Comparison of ENCODE assay signal across 31 cellular contexts in genomic region chr9:95801797-95802196, GRCh38.
"Had no signal": no experiment of that assay in that cellular context is flagged by ENCODE, and none has a peak within 500 bp of the region (broad histone marks: within the 10 kb centered on the region; RNA-seq: fewer than 3 reads in every experiment).

No MANE protein-coding gene starts in this region.

- DNase-seq: effector memory CD8-positive, alpha-beta T cell; foreskin fibroblast; gastrocnemius medialis; heart left ventricle; kidney; left cardiac atrium; left lung; mammary epithelial cell; mesendoderm; midbrain; naive thymus-derived CD4-positive, alpha-beta T cell; nephron progenitor cell; nucleus accumbens; stimulated activated CD4-positive, alpha-beta T cell treated with anti-CD3 and anti-CD28 coated beads, Interleukin-12 subunit alpha, Interleukin-12 subunit beta, amount 100 ng/mL, for 4 hours; stimulated activated CD4-positive, alpha-beta T cell treated with anti-CD3 and anti-CD28 coated beads, Interleukin-1b, Interleukin-23, amount 100 ng/mL, for 48 hours; stimulated activated CD4-positive, alpha-beta T cell treated with anti-CD3 and anti-CD28 coated beads, Interleukin-4, amount 100 ng/mL, for 1 hour; stimulated activated naive CD4-positive, alpha-beta T cell treated with Interleukin-2 at 50 U/mL for 16 hours; substantia nigra; testis; tibial artery had no signal

- H3K27ac ChIP-seq: coronary artery, epithelial cell of prostate, gastrocnemius medialis, heart left ventricle, hepatocyte, left lung, prostate gland, right atrium auricular region, testis, tibial artery had no signal

- FAIRE-seq: endometrium, kidney had no signal

- H3K27me3 Mint-ChIP-seq: type B pancreatic cell had no signal

- H3K36me3 ChIP-seq: gastrocnemius medialis, heart left ventricle, left lung, prostate gland, right atrium auricular region, tibial artery had no signal

- H3K79me2 ChIP-seq: hepatocyte had no signal

- H2AFZ ChIP-seq: hepatocyte had no signal

- ATAC-seq: effector memory CD8-positive, alpha-beta T cell; esophagus mucosa; gastrocnemius medialis; heart left ventricle; left cardiac atrium; left lung; naive thymus-derived CD4-positive, alpha-beta T cell; sciatic nerve; stimulated activated effector memory CD8-positive, alpha-beta T cell treated with anti-CD3 and anti-CD28 coated beads, Interleukin-12 subunit alpha, Interleukin-12 subunit beta, amount 100 ng/mL, for 72 hours had no signal

- H3K27me3 ChIP-seq: gastrocnemius medialis, hepatocyte, right atrium auricular region, testis, tibial artery had no signal

- H3K4me3 ChIP-seq: coronary artery, gastrocnemius medialis, heart left ventricle, hepatocyte, left lung, prostate gland, right atrium auricular region, smooth muscle cell, testis, tibial artery had no signal

- H3K4me3 Mint-ChIP-seq: effector memory CD8-positive, alpha-beta T cell; naive thymus-derived CD4-positive, alpha-beta T cell; nephron progenitor cell; stimulated activated effector memory CD8-positive, alpha-beta T cell treated with anti-CD3 and anti-CD28 coated beads, Interleukin-12 subunit alpha, Interleukin-12 subunit beta, amount 100 ng/mL, for 72 hours; type B pancreatic cell had no signal

- H3K9me3 Mint-ChIP-seq: effector memory CD8-positive, alpha-beta T cell; stimulated activated effector memory CD8-positive, alpha-beta T cell treated with anti-CD3 and anti-CD28 coated beads, Interleukin-12 subunit alpha, Interleukin-12 subunit beta, amount 100 ng/mL, for 72 hours; type B pancreatic cell had no signal

- H3K4me2 ChIP-seq: hepatocyte, smooth muscle cell had no signal

- H3K9me3 ChIP-seq: gastrocnemius medialis, heart left ventricle, left lung, prostate gland, testis, tibial artery had no signal

- H3K4me1 ChIP-seq: gastrocnemius medialis, heart left ventricle, left lung, prostate gland had no signal

- H3K27ac Mint-ChIP-seq: effector memory CD8-positive, alpha-beta T cell; naive thymus-derived CD4-positive, alpha-beta T cell; nephron progenitor cell; stimulated activated effector memory CD8-positive, alpha-beta T cell treated with anti-CD3 and anti-CD28 coated beads, Interleukin-12 subunit alpha, Interleukin-12 subunit beta, amount 100 ng/mL, for 72 hours; type B pancreatic cell had no signal

- H3K4me1 Mint-ChIP-seq: stimulated activated effector memory CD8-positive, alpha-beta T cell treated with anti-CD3 and anti-CD28 coated beads, Interleukin-12 subunit alpha, Interleukin-12 subunit beta, amount 100 ng/mL, for 72 hours had no signal
